In genomic region chr4:168656055-168656660, GRCh38 we compare ENCODE assay signal across 1 cellular context.
TF ChIP-seq lines count a peak whose summit lies in the region.

No MANE protein-coding gene starts in this region.

TF ChIP-seq in IMR-90, 13 proteins besides CTCF, POLR2A, EP300 and RAD21 (continued from another document):
- TF ChIP-seq ELK1 (IDR thresholded peaks at IDR 0.05; ENCODE audit: borderline replicate concordance, low read depth, low read length) (no peak), NFE2L2 (IDR thresholded peaks at IDR 0.05; ENCODE audit: low read depth, low read length) (no peak; the same call in 1 of the 2 replicates)
